Comparison of ENCODE assay signal across 18 cellular contexts in the genomic region with DNA sequence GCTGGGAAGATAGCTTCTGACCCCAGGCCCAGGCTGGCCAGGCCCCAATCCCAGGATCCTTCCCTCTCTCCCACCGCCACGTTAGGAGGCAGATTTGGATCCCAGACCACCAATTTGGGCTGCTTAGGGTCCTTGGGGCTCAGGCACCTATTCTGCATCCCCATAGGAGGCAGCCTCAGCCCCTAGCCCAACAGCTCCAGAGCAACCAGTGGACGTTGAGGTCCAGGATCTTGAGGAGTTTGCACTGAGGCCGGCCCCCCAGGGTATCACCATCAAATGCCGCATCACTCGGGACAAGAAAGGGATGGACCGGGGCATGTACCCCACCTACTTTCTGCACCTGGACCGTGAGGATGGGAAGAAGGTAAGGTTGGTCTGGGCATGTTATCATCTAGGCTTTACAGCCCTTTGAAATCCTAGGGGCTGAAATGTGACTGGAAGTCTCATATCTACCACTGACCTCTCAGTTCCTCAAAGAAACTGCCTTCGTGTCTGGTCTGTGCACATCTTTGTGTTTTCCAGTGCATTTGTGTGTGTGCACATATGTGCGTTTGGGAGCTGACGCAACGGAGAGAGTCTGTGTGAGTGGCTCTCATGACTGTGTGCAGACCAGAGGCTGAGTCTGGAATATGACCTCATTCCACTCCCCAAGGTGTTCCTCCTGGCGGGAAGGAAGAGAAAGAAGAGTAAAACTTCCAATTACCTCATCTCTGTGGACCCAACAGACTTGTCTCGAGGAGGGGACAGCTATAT. TPM values are rescaled to one million over a fixed set of nuclear protein-coding genes. Genes with fewer than 3 reads are reported as not detected.
DNase-seq lines count a peak whose midpoint lies in the region; ATAC-seq and TF ChIP-seq lines count a peak whose summit lies in the region.
"Had no signal": no experiment of that assay in that cellular context is flagged by ENCODE, and none has a peak within 500 bp of the region (broad histone marks: within the 10 kb centered on the region; RNA-seq: fewer than 3 reads in every experiment).

No MANE protein-coding gene starts in this region.

- intact Hi-C loops in testis (cut with DNase I; ENCODE audit: low total_unique reads) = loop anchor here (10.0 kb wide), 1 partner anchor 82 kb away; no protein-coding TSS in a partner anchor

- peaks cover 7% of the 10 kb centered on the region for H3K4me1 ChIP-seq in testis

- no peak overlapping the region for H3K4me3 ChIP-seq in testis
- H3K4me3 ChIP-seq: BLaER1, GM23338 had no signal

- no peaks in the 10 kb centered on the region for H3K9me3 ChIP-seq in testis
- H3K9me3 ChIP-seq: BLaER1 had no signal

- no peak for ATAC-seq in GM18498 (IDR thresholded peaks at IDR 0.05; ENCODE audit: unreplicated experiment)
- ATAC-seq: CD8-positive, alpha-beta T cell; GM23338 had no signal

- H3K36me3 ChIP-seq in testis (ENCODE audit: low read depth, missing control alignments) = no peaks in the 10 kb centered on the region

- CTCF ChIA-PET in activated naive CD4-positive, alpha-beta T cell treated with anti-CD3 and anti-CD28 coated beads, Interleukin-2, amount 10 ng/mL, durations not matched to agents 7 days and 5 days (lab: Charles Lee) = interaction anchor here (1.6 to 16.1 kb wide), 4 partner anchors 9 to 204 kb away, joined by 3 to 217 read pairs (median 114); no protein-coding TSS in a partner anchor

- peaks cover 5% of the 10 kb centered on the region for H3K4me1 Mint-ChIP-seq in neural crest cell
- peaks cover 4% of the 10 kb centered on the region for H3K4me1 Mint-ChIP-seq in activated naive CD4-positive, alpha-beta T cell treated with anti-CD3 and anti-CD28 coated beads, Interleukin-2, amount 10 ng/mL, durations not matched to agents 7 days and 5 days
- H3K4me1 Mint-ChIP-seq: GM23338 had no signal

- TF ChIP-seq POLR2A in testis (IDR thresholded peaks at IDR 0.05) = no peak

- WGBS in testis, 2 donors = 88 to 91% methylated on average over 14 of the region's 14 CpGs

- H3K27ac ChIP-seq in testis = no peak overlapping the region
- H3K27ac ChIP-seq: BLaER1, KMS-11 had no signal

- DNase-seq in activated effector memory CD4-positive, alpha-beta T cell treated with anti-CD3 and anti-CD28 coated beads, Interleukin-2, amount 50 U/mL, for 16 hours = peak; percentile 54
- no peak for DNase-seq in activated effector memory CD4-positive, alpha-beta T cell treated with Interleukin-2 at 50 U/mL for 16 hours
- peak; percentile 22 for DNase-seq in activated CD8-positive, alpha-beta memory T cell treated with anti-CD3 and anti-CD28 coated beads, Interleukin-2, amount 50 U/mL, for 48 hours
- no peak for DNase-seq in neural crest cell (ENCODE audit: low read depth, low spot score)
- peak; percentile 13 for DNase-seq in testis
- DNase-seq in activated naive CD4-positive, alpha-beta T cell treated with anti-CD3 and anti-CD28 coated beads, Interleukin-2, amount 10 ng/mL, durations not matched to agents 7 days and 5 days = no peak
- no peak for DNase-seq in NOMO-1 treated with DMSO at 0.1 percent for 48 hours (lab: John Stamatoyannopoulos, UW; ENCODE audit: unreplicated experiment)
- DNase-seq: 8988T, NCI-H1048, NCI-H1436 treated with DMSO at 0.1 percent for 48 hours, NCI-H2029 treated with DMSO at 0.1 percent for 48 hours, NCI-H510A treated with DMSO at 0.1 percent for 48 hours, SHP77 treated with DMSO at 0.1 percent for 48 hours had no signal

- no peaks in the 10 kb centered on the region for H3K9me3 Mint-ChIP-seq in neural crest cell
- no peaks in the 10 kb centered on the region for H3K9me3 Mint-ChIP-seq in activated naive CD4-positive, alpha-beta T cell treated with anti-CD3 and anti-CD28 coated beads, Interleukin-2, amount 10 ng/mL, durations not matched to agents 7 days and 5 days
- H3K9me3 Mint-ChIP-seq: CD8-positive, alpha-beta T cell; GM23338 had no signal

- no peaks in the 10 kb centered on the region for H3K27me3 ChIP-seq in testis
- H3K27me3 ChIP-seq: BLaER1 had no signal

- no peak overlapping the region for H3K4me3 Mint-ChIP-seq in neural crest cell
- H3K4me3 Mint-ChIP-seq in activated naive CD4-positive, alpha-beta T cell treated with anti-CD3 and anti-CD28 coated beads, Interleukin-2, amount 10 ng/mL, durations not matched to agents 7 days and 5 days = no peak overlapping the region
- H3K4me3 Mint-ChIP-seq: CD8-positive, alpha-beta T cell; GM23338 had no signal

- TF ChIP-seq CTCF in neural crest cell (conservative IDR thresholded peaks at IDR 0.05) (no peak), testis (IDR thresholded peaks at IDR 0.05) (no peak)

- H3K36me3 Mint-ChIP-seq in neural crest cell (ENCODE audit: low read depth) = no peaks in the 10 kb centered on the region
- no peaks in the 10 kb centered on the region for H3K36me3 Mint-ChIP-seq in activated naive CD4-positive, alpha-beta T cell treated with anti-CD3 and anti-CD28 coated beads, Interleukin-2, amount 10 ng/mL, durations not matched to agents 7 days and 5 days
- H3K36me3 Mint-ChIP-seq: CD8-positive, alpha-beta T cell had no signal

- H3K27ac Mint-ChIP-seq in neural crest cell (ENCODE audit: unreplicated experiment) = peak overlapping the region; percentile 17
- no peak overlapping the region for H3K27ac Mint-ChIP-seq in activated naive CD4-positive, alpha-beta T cell treated with anti-CD3 and anti-CD28 coated beads, Interleukin-2, amount 10 ng/mL, durations not matched to agents 7 days and 5 days
- H3K27ac Mint-ChIP-seq: CD8-positive, alpha-beta T cell; GM23338 had no signal

- H3K27me3 Mint-ChIP-seq in neural crest cell (ENCODE audit: low read depth) = no peaks in the 10 kb centered on the region
- no peaks in the 10 kb centered on the region for H3K27me3 Mint-ChIP-seq in activated naive CD4-positive, alpha-beta T cell treated with anti-CD3 and anti-CD28 coated beads, Interleukin-2, amount 10 ng/mL, durations not matched to agents 7 days and 5 days

RNA-seq across cellular contexts. Expression of a gene that starts 16.2 kb away (rescaled TPM):
- 23.7 and 26.1 TPM in 2 replicates for total RNA-seq in neural crest cell
- total RNA-seq in testis = 10 to 100 TPM; 15.6 to 16.5 TPM
- polyA plus RNA-seq in testis (ENCODE audit: insufficient read depth, low read depth, low replicate concordance) = 8.9 TPM
- total RNA-seq: CD8-positive, alpha-beta T cell had no signal

Comparison
In these comparisons a context has a peak if more than half of its experiments do, and no peak if none do; other contexts are left out.
1. DNase-seq: peak in activated effector memory CD4-positive, alpha-beta T cell treated with anti-CD3 and anti-CD28 coated beads, Interleukin-2, amount 50 U/mL, for 16 hours (single experiment), activated CD8-positive, alpha-beta memory T cell treated with anti-CD3 and anti-CD28 coated beads, Interleukin-2, amount 50 U/mL, for 48 hours (single experiment) and testis (single experiment); none in activated effector memory CD4-positive, alpha-beta T cell treated with Interleukin-2 at 50 U/mL for 16 hours (single experiment), neural crest cell (single experiment), activated naive CD4-positive, alpha-beta T cell treated with anti-CD3 and anti-CD28 coated beads, Interleukin-2, amount 10 ng/mL, durations not matched to agents 7 days and 5 days (single experiment) and NOMO-1 treated with DMSO at 0.1 percent for 48 hours (single experiment).